10 cellular contexts compared by ENCODE assay signal in the genomic region with DNA sequence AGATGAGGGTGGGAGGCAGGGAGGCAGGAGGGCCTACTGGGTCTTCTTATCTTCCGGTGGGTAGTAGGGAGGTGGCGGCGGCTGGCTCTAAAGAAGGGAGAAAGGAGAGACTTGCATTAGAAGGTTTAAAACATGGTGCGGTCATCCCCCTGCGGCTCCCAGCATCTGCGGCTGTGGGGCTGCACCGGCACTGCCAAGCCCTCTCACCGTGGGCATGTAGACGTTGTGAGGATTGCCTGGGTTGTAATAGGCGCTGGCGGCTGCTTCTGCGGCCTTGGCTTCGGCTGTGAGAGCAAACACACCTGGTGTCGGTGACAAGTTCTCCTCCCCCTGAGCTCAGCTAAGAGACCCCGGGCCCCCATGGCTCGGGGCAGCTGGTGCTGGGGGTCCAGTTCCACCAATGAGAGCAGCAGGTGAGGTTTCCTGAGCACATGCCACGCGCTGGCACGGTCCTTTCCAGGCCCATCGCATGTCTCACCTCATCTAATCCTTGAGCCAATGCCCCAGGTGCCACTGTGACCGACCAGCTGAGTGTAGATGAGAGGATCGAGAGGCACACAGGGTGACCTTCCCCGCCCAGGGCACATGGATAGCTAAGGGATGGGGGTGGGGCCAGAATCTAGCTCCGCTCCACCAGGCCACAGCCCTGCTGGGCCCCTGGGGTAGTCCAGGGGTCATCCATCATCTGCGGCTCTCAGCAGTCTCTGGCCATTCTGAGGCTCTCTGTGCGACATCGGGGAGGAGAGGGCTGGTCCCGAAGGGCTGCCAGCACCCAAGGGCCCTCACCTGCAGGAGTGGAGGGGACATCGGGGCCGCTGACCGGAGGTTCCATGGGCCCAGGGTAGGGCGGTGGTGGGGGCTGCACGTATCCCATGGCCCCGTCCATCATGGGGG. TPM values are rescaled to one million over a fixed set of nuclear protein-coding genes. Genes with fewer than 3 reads are reported as not detected.
A peak's percentile ranks its signal among the peaks of the same experiment; 100 is the strongest.
DNase-seq lines count a peak whose midpoint lies in the region; ATAC-seq and TF ChIP-seq lines count a peak whose summit lies in the region.
"Had no signal": no experiment of that assay in that cellular context is flagged by ENCODE, and none has a peak within 500 bp of the region (broad histone marks: within the 10 kb centered on the region; RNA-seq: fewer than 3 reads in every experiment).

No MANE protein-coding gene starts in this region.

- H3K4me3 ChIP-seq in HL-60 (replicated peaks; ENCODE audit: insufficient read depth, low read length), result no peak overlapping the region
- no peak overlapping the region for H3K4me3 ChIP-seq in dorsolateral prefrontal cortex
- H3K4me3 ChIP-seq in gastrocnemius medialis, result no peak overlapping the region
- H3K4me3 ChIP-seq: GM12878 had no signal

- DNase-seq in HL-60 (ENCODE audit: low read depth in 1 of 2, low spot score in 1 of 2) (no peak), dorsolateral prefrontal cortex (no peak), gastrocnemius medialis (no peak), NCI-H524 treated with DMSO at 0.1 percent for 48 hours (lab: John Stamatoyannopoulos, UW) (no peak)
- DNase-seq: NCI-H1417 treated with DMSO at 0.1 percent for 48 hours, T1000 had no signal

- H3K27ac ChIP-seq in HL-60 (replicated peaks), result peak overlapping the region; percentile 94
- peak overlapping the region in 36 of 59 donors; percentile 1 to 100 (median 70) for H3K27ac ChIP-seq in dorsolateral prefrontal cortex
- peak overlapping the region; percentile 95 to 99 (median 95) for H3K27ac ChIP-seq in gastrocnemius medialis

- no peak for TF ChIP-seq POLR2A in gastrocnemius medialis (IDR thresholded peaks at IDR 0.05)

- peaks cover 64 to 66% of the 10 kb centered on the region in 2 donors for H3K4me1 ChIP-seq in gastrocnemius medialis

- no peaks in the 10 kb centered on the region for H3K27me3 ChIP-seq in HL-60 (ENCODE audit: insufficient read depth, poor library complexity, severe bottlenecking)
- H3K27me3 ChIP-seq in dorsolateral prefrontal cortex, result no peaks in the 10 kb centered on the region
- H3K27me3 ChIP-seq in gastrocnemius medialis, result no peaks in the 10 kb centered on the region

- no peak for TF ChIP-seq CTCF in HL-60 (IDR thresholded peaks at IDR 0.05; ENCODE audit: insufficient read depth, low read length)
- no peak for TF ChIP-seq CTCF in dorsolateral prefrontal cortex (IDR thresholded peaks at IDR 0.05 in 54 of 56, conservative IDR thresholded peaks at IDR 0.05 in 2 of 56; ENCODE audit: low read depth in 1 of 56, partially characterized antibody in 56 of 56)
- no peak for TF ChIP-seq CTCF in gastrocnemius medialis (IDR thresholded peaks at IDR 0.05 in 4 of 5, conservative IDR thresholded peaks at IDR 0.05 in 1 of 5)

- intact Hi-C loops in dorsolateral prefrontal cortex (cut with DNase I), result loop anchor here in 1 of 2 donors (5.0 kb wide), 2 partner anchors 50 to 85 kb away; a partner anchor contains a TSS
- intact Hi-C loops in gastrocnemius medialis (cut with DNase I; ENCODE audit: low total_unique reads), result no loop called here

- H3K36me3 ChIP-seq in gastrocnemius medialis, result peaks cover 0 to 54% of the 10 kb centered on the region in 2 donors

- H3K9me3 ChIP-seq in gastrocnemius medialis, result no peaks in the 10 kb centered on the region

- ATAC-seq in gastrocnemius medialis, result no peak
- ATAC-seq in HG03442 (IDR thresholded peaks at IDR 0.05; ENCODE audit: unreplicated experiment), result no peak
- no peak for ATAC-seq in HG03432 (IDR thresholded peaks at IDR 0.05; ENCODE audit: unreplicated experiment)
- ATAC-seq: esophagus mucosa, GM12878 had no signal

- in situ Hi-C loops in gastrocnemius medialis (cut with MboI; ENCODE audit: low sequenced_read_pairs in 4 of 4), result no loop called here

RNA-seq across cellular contexts. Expression of a gene that starts 2.7 kb away (rescaled TPM):
- total RNA-seq in dorsolateral prefrontal cortex, result 10 to 100 TPM in 85 of 120 experiments, 1 to 10 TPM in 35; 3.9 to 40.2 (median 13.0) TPM
- total RNA-seq in gastrocnemius medialis, result 1 to 10 TPM; 1.3 to 9.4 (median 4.6) TPM

RNA-seq across cellular contexts. Expression of a gene that starts 8.2 kb away (rescaled TPM):
- total RNA-seq in dorsolateral prefrontal cortex (100 to 1,000 TPM; 311 to 523 (median 421) TPM), gastrocnemius medialis (100 to 1,000 TPM; 129 to 259 (median 148) TPM)

RNA-seq across cellular contexts. Expression of a gene that starts 31.4 kb away (rescaled TPM):
- total RNA-seq in dorsolateral prefrontal cortex (100 to 1,000 TPM in 3 of 120 experiments, 10 to 100 TPM in 117; 19.7 to 109 (median 43.9) TPM), gastrocnemius medialis (10 to 100 TPM in 3 of 4 donors, 1 to 10 TPM in 1; 9.5 to 18.4 (median 15.5) TPM)

RNA-seq across cellular contexts. Expression of a gene that starts 49.8 kb away (rescaled TPM):
- 10 to 100 TPM; 11.9 to 37.4 (median 20.2) TPM for total RNA-seq in dorsolateral prefrontal cortex
- 10 to 100 TPM; 16.5 to 26.1 (median 22.3) TPM for total RNA-seq in gastrocnemius medialis

RNA-seq across cellular contexts. Expression of a gene that starts 57.7 kb away (rescaled TPM):
- total RNA-seq in dorsolateral prefrontal cortex (100 to 1,000 TPM in 56 of 120 experiments, 10 to 100 TPM in 64; 65.1 to 138 (median 98.8) TPM), gastrocnemius medialis (10 to 100 TPM; 29.9 to 86.7 (median 53.1) TPM)
